In genomic region chr12:1706284-1707016, GRCh38 we compare ENCODE assay signal across 12 cellular contexts. TPM values are rescaled to one million over a fixed set of nuclear protein-coding genes. Genes with fewer than 3 reads are reported as not detected.
A peak's percentile ranks its signal among the peaks of the same experiment; 100 is the strongest.
DNase-seq lines count a peak whose midpoint lies in the region; ATAC-seq, FAIRE-seq and TF ChIP-seq lines count a peak whose summit lies in the region.
"Had no signal": no experiment of that assay in that cellular context is flagged by ENCODE, and none has a peak within 500 bp of the region (broad histone marks: within the 10 kb centered on the region; RNA-seq: fewer than 3 reads in every experiment).

No MANE protein-coding gene starts in this region.

- H3K27me3 Mint-ChIP-seq in activated T-cell treated with anti-CD3 and anti-CD28 coated beads, Interleukin-2, amount 50 U/mL, for 24 hours = no peaks in the 10 kb centered on the region

- H3K27ac Mint-ChIP-seq in activated T-cell treated with anti-CD3 and anti-CD28 coated beads, Interleukin-2, amount 50 U/mL, for 24 hours = peak overlapping the region; percentile 26

- no peaks in the 10 kb centered on the region for H3K9me3 ChIP-seq in trophoblast cell (ENCODE audit: insufficient read depth, low read depth, low read length)

- FAIRE-seq in endometrium (lab: Jason Lieb, UNC) = peak; percentile 79

- no peak overlapping the region for H2AK5ac ChIP-seq in trophoblast cell (ENCODE audit: low read length)

- H4K91ac ChIP-seq in trophoblast cell (ENCODE audit: low read depth, low read length) = no peak overlapping the region

- no peak overlapping the region for H3K9ac ChIP-seq in trophoblast cell (ENCODE audit: low read length)
- H3K9ac ChIP-seq: parathyroid adenoma had no signal

- H3K4me2 ChIP-seq in trophoblast cell (ENCODE audit: low read length) = no peak overlapping the region

- H3K36me3 ChIP-seq in trophoblast cell (ENCODE audit: control insufficient read depth in 1 of 2, insufficient read depth in 2 of 2, low read length in 2 of 2) = no peaks in the 10 kb centered on the region

- H2BK5ac ChIP-seq in trophoblast cell (ENCODE audit: low read depth, low read length, poor library complexity) = no peak overlapping the region

- H3K79me1 ChIP-seq in trophoblast cell (ENCODE audit: low read length) = no peaks in the 10 kb centered on the region

- H4K8ac ChIP-seq in trophoblast cell (ENCODE audit: low read depth, low read length) = no peak overlapping the region

- TF ChIP-seq CTCF in omental fat pad (IDR thresholded peaks at IDR 0.05) = no peak

- H2AFZ ChIP-seq in trophoblast cell (ENCODE audit: insufficient read depth, low read length, poor library complexity) = no peak overlapping the region
- H2AFZ ChIP-seq: parathyroid adenoma had no signal

- no peak overlapping the region for H3K4me3 ChIP-seq in trophoblast cell (ENCODE audit: low read depth, low read length)
- H3K4me3 ChIP-seq: SK-N-MC had no signal

- H3K79me2 ChIP-seq in trophoblast cell (ENCODE audit: control insufficient read depth, insufficient read depth, low read length, poor library complexity) = peaks cover 3% of the 10 kb centered on the region

- peaks cover 34% of the 10 kb centered on the region for H3K36me3 Mint-ChIP-seq in activated T-cell treated with anti-CD3 and anti-CD28 coated beads, Interleukin-2, amount 50 U/mL, for 24 hours (ENCODE audit: low read depth)

- no peak overlapping the region for H3K18ac ChIP-seq in trophoblast cell (ENCODE audit: low read length)

- no CpG with 5 or more reads among the region's 3 CpGs for WGBS in trophoblast cell (ENCODE audit: extremely low coverage, insufficient coverage, insufficient read length)

- DNase-seq in activated T-cell treated with anti-CD3 and anti-CD28 coated beads, Interleukin-2, amount 50 U/mL, for 24 hours = no peak
- DNase-seq in activated T-cell treated with anti-CD3 and anti-CD28 coated beads for 4 hours (no peak), M059J (ENCODE audit: low read depth) (peak; percentile 48), trophoblast cell (no peak), NCI-H2081 (lab: John Stamatoyannopoulos, UW) (no peak), omental fat pad (ENCODE audit: low spot score) (no peak)
- DNase-seq: small intestine, substantia nigra had no signal

- no peak overlapping the region for H3K4me3 Mint-ChIP-seq in activated T-cell treated with anti-CD3 and anti-CD28 coated beads, Interleukin-2, amount 50 U/mL, for 24 hours

- no peaks in the 10 kb centered on the region for H3K27me3 ChIP-seq in trophoblast cell (ENCODE audit: insufficient read depth, low read length)

- H3K4ac ChIP-seq in trophoblast cell (ENCODE audit: low read depth, low read length) = peak overlapping the region; percentile 16

- H4K12ac ChIP-seq in trophoblast cell (ENCODE audit: low read depth, low read length) = no peak overlapping the region

- no peaks in the 10 kb centered on the region for H3K9me3 Mint-ChIP-seq in activated T-cell treated with anti-CD3 and anti-CD28 coated beads, Interleukin-2, amount 50 U/mL, for 24 hours

- no peak overlapping the region for H2BK120ac ChIP-seq in trophoblast cell (ENCODE audit: insufficient read depth, low read length, poor library complexity)

- H3K27ac ChIP-seq in trophoblast cell (ENCODE audit: low read depth, low read length) = no peak overlapping the region
- H3K27ac ChIP-seq: parathyroid adenoma, SK-N-MC had no signal

- no peak for ATAC-seq in omental fat pad (ENCODE audit: low FRiP score)
- ATAC-seq in HG02884 (IDR thresholded peaks at IDR 0.05; ENCODE audit: unreplicated experiment) = no peak

- H3K4me1 Mint-ChIP-seq in activated T-cell treated with anti-CD3 and anti-CD28 coated beads, Interleukin-2, amount 50 U/mL, for 24 hours (ENCODE audit: low read depth) = peaks cover 68% of the 10 kb centered on the region

- H3K4me1 ChIP-seq in trophoblast cell (ENCODE audit: control insufficient read depth in 1 of 2, insufficient read depth in 2 of 2, low read length in 2 of 2) = peaks cover 0 to 3% of the 10 kb centered on the region in 2 experiments

- no peak overlapping the region for H3K23ac ChIP-seq in trophoblast cell (ENCODE audit: low read length)

- H3K14ac ChIP-seq in trophoblast cell (ENCODE audit: low read length) = no peak overlapping the region

- no peak overlapping the region for H2BK12ac ChIP-seq in trophoblast cell (ENCODE audit: low read length)

RNA-seq across cellular contexts. Expression of gene ADIPOR2, which starts 15.6 kb away (rescaled TPM):
- total RNA-seq in M059J (2014; rRNA removed; shearing (Covaris generic)) = 32.5 and 42.0 TPM in 2 replicates
- polyA plus RNA-seq in trophoblast cell (2013) = 37.0 and 37.3 TPM in 2 replicates
- 100 to 1,000 TPM in 1 of 4 donors, 10 to 100 TPM in 3; 75.1 to 119 (median 93.4) TPM for total RNA-seq in omental fat pad
